Comparison of ENCODE assay signal across 1 cellular context in genomic region chr4:143339497-143339896, GRCh38.
TF ChIP-seq lines count a peak whose summit lies in the region.

No MANE protein-coding gene starts in this region.

TF ChIP-seq in SK-N-SH, 30 proteins besides CTCF, POLR2A, EP300 and RAD21 (continued from another document):
- no peak for TF ChIP-seq REST (IDR thresholded peaks at IDR 0.05; ENCODE audit: low read depth, low read length)
- TF ChIP-seq RXRA (IDR thresholded peaks at IDR 0.05; ENCODE audit: borderline replicate concordance, low read depth): no peak
- no peak for TF ChIP-seq POLR2AphosphoS5 (IDR thresholded peaks at IDR 0.05; ENCODE audit: low read depth, low read length)
- no peak for TF ChIP-seq GATA2 (CRISPR knock-in tag; IDR thresholded peaks at IDR 0.05)
- no peak for TF ChIP-seq ZBTB33 (IDR thresholded peaks at IDR 0.05; ENCODE audit: borderline replicate concordance, low read depth)
- no peak for TF ChIP-seq EZH2phosphoT487 (IDR thresholded peaks at IDR 0.05; ENCODE audit: borderline replicate concordance, low read depth)
- no peak for TF ChIP-seq RCOR1 (IDR thresholded peaks at IDR 0.05; ENCODE audit: low read length)
- no peak for TF ChIP-seq YY1 (IDR thresholded peaks at IDR 0.05; ENCODE audit: low read depth)
- no peak for TF ChIP-seq TEAD4 (IDR thresholded peaks at IDR 0.05; ENCODE audit: borderline replicate concordance, insufficient read depth)
TF ChIP-seq in SK-N-SH: peak in this region for 0.
